18 cellular contexts compared by ENCODE assay signal in the genomic region with DNA sequence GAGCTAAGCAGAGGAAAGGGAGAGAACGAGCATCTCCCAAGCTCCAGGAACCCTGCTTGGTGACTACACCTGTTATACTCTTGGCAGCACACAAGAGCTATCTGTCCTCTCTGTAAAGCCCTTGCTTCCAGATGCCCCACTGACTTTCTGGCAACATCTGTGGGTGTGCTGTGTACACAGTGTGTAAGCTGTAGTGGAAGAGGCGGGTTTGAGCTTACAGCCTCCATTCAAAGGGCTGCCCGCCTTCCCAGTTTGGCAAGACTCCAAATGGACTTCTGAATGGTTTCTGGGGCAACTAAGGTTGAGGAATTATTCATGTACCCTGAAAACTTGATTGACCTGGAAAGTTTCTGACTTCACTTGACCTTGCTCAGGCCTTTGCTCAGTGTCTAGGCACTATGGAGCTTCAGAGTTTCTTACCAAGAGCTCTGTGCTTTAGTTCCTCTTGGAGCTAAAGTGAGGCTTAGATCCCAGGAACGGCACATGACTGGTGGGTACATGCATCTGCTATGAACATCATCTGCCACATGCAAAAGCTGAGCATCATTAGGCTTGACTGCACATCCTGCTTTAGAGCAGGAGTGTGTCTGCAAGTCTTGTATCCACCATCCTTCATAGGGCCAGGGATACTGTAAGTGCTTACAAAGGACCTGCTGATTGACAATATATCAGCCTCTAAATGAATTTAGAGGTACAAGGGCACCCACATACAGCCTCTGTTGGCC.
DNase-seq lines count a peak whose midpoint lies in the region; ATAC-seq and TF ChIP-seq lines count a peak whose summit lies in the region.
"Had no signal": no experiment of that assay in that cellular context is flagged by ENCODE, and none has a peak within 500 bp of the region (broad histone marks: within the 10 kb centered on the region; RNA-seq: fewer than 3 reads in every experiment).

No MANE protein-coding gene starts in this region.

- ATAC-seq in GM19351 (IDR thresholded peaks at IDR 0.05; ENCODE audit: unreplicated experiment) (no peak), GM21381 (IDR thresholded peaks at IDR 0.05; ENCODE audit: unreplicated experiment) (no peak)
- ATAC-seq: activated CD8-positive, alpha-beta memory T cell treated with anti-CD3 and anti-CD28 coated beads, Interleukin-2, amount 10 ng/mL, durations not matched to agents 7 days and 5 days; gastrocnemius medialis; PC-3; WTC11 had no signal

- H3K27me3 ChIP-seq in vagina, result no peaks in the 10 kb centered on the region
- H3K27me3 ChIP-seq: gastrocnemius medialis had no signal

- DNase-seq in DMS153 treated with DMSO at 0.1 percent for 48 hours (lab: John Stamatoyannopoulos, UW; ENCODE audit: unreplicated experiment) (peak; percentile 81), NCI-H187 (lab: John Stamatoyannopoulos, UW) (peak; percentile 58 to 70), NCI-H774 (lab: John Stamatoyannopoulos, UW) (peak; percentile 79), medulla oblongata (ENCODE audit: extremely low spot score) (peak; percentile 10), vagina (ENCODE audit: extremely low spot score in 2 of 2) (no peak), 8988T (no peak)
- DNase-seq: activated CD8-positive, alpha-beta memory T cell treated with anti-CD3 and anti-CD28 coated beads, Interleukin-2, amount 10 ng/mL, durations not matched to agents 7 days and 5 days; activated naive CD4-positive, alpha-beta T cell treated with anti-CD3 and anti-CD28 coated beads, Interleukin-2, amount 50 U/mL, for 16 hours; gastrocnemius medialis; islet precursor cell; NCI-H1048; PC-3; stimulated activated CD4-positive, alpha-beta T cell treated with anti-CD3 and anti-CD28 coated beads, Interleukin-15, amount 100 ng/mL, for 24 hours had no signal

- intact Hi-C loops in vagina (cut with DNase I), result no loop called here

- no peaks in the 10 kb centered on the region for H3K36me3 ChIP-seq in vagina
- H3K36me3 ChIP-seq: gastrocnemius medialis, thoracic aorta had no signal

- no peaks in the 10 kb centered on the region for H3K4me1 ChIP-seq in vagina
- H3K4me1 ChIP-seq: parathyroid adenoma had no signal

- TF ChIP-seq CTCF in vagina (IDR thresholded peaks at IDR 0.05), result no peak

- H3K9me3 ChIP-seq in vagina, result no peaks in the 10 kb centered on the region
- H3K9me3 ChIP-seq: gastrocnemius medialis, thoracic aorta had no signal

- H3K27ac ChIP-seq in vagina, result no peak overlapping the region
- H3K27ac ChIP-seq: gastrocnemius medialis, parathyroid adenoma, thoracic aorta had no signal

- no peak for TF ChIP-seq POLR2A in vagina (IDR thresholded peaks at IDR 0.05)

- H3K4me3 ChIP-seq in vagina, result no peak overlapping the region
- H3K4me3 ChIP-seq: gastrocnemius medialis, thoracic aorta had no signal

Comparison
In these comparisons a context has a peak if more than half of its experiments do, and no peak if none do; other contexts are left out.
1. DNase-seq: peak in DMS153 treated with DMSO at 0.1 percent for 48 hours (single experiment), NCI-H187 (2 of 2), NCI-H774 (single experiment) and medulla oblongata (single experiment); none in vagina (0 of 2) and 8988T (single experiment).